In the genomic region with DNA sequence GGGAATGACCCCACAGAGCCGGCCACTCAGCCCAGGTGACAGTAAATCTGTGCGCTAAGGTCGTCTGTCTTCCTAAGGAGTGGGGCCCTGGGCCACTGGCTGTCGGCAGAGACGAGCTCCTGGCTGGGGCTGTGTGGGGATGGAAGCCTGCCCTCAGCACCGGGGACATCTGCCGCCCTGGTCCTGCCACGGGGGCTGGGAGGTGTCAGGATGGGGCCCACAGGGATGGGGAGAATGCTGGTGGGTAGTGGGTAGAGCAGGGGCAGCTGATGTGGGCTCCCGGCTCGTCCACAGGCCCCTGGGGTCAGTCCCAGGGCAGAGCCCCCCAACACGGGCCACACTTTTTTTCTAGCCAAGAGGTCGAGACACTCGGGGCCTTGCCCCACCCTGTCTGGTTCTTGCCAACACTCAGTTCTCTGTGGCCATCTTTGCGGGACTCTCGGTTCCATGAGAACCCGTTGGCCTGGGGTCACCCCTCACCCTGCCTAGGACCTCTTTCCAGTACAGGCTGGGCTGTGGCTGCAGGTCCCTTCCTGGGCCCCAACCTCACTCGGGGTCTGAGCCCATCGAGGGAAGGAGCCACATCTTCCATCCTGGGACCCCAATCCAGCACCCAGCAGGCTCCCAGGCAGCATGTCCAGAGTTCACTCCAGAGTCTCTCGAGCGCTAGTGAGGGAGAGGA, we compare ENCODE assay signal across 18 cellular contexts. TPM values are rescaled to one million over a fixed set of nuclear protein-coding genes. Genes with fewer than 3 reads are reported as not detected.
"Had no signal": no experiment of that assay in that cellular context is flagged by ENCODE, and none has a peak within 500 bp of the region (broad histone marks: within the 10 kb centered on the region; RNA-seq: fewer than 3 reads in every experiment).

No MANE protein-coding gene starts in this region.

- H3K27me3 Mint-ChIP-seq: activated CD4-positive, alpha-beta memory T cell treated with anti-CD3 and anti-CD28 coated beads, Interleukin-2, amount 10 ng/mL, durations not matched to agents 7 days and 5 days; activated CD8-positive, alpha-beta memory T cell treated with anti-CD3 and anti-CD28 coated beads, Interleukin-2, amount 10 ng/mL, durations not matched to agents 7 days and 5 days; stimulated activated naive B cell treated with anti-CD40 and anti-IgM and Interleukin-4, amounts not matched to agents 10 μg/mL and 1 μg/mL and 100 μg/mL, for 72 hours had no signal

- H3K27me3 ChIP-seq: brain microvascular endothelial cell, gastrocnemius medialis, heart left ventricle, neutrophil, thyroid gland had no signal

- H3K9me3 Mint-ChIP-seq: activated CD4-positive, alpha-beta memory T cell treated with anti-CD3 and anti-CD28 coated beads, Interleukin-2, amount 10 ng/mL, durations not matched to agents 7 days and 5 days; naive B cell; stimulated activated naive B cell treated with anti-CD40 and anti-IgM and Interleukin-4, amounts not matched to agents 10 μg/mL and 1 μg/mL and 100 μg/mL, for 72 hours had no signal

- ATAC-seq: activated CD8-positive, alpha-beta memory T cell treated with anti-CD3 and anti-CD28 coated beads, Interleukin-2, amount 10 ng/mL, durations not matched to agents 7 days and 5 days; esophagus mucosa; gastrocnemius medialis; heart left ventricle; stimulated activated naive B cell treated with anti-CD40 and anti-IgM and Interleukin-4, amounts not matched to agents 10 μg/mL and 1 μg/mL and 100 μg/mL, for 72 hours had no signal

- H3K4me3 ChIP-seq: gastrocnemius medialis, heart left ventricle, thyroid gland had no signal

- H3K36me3 Mint-ChIP-seq: activated CD8-positive, alpha-beta memory T cell treated with anti-CD3 and anti-CD28 coated beads, Interleukin-2, amount 10 ng/mL, durations not matched to agents 7 days and 5 days; naive B cell; stimulated activated naive B cell treated with anti-CD40 and anti-IgM and Interleukin-4, amounts not matched to agents 10 μg/mL and 1 μg/mL and 100 μg/mL, for 72 hours had no signal

- H3K9ac ChIP-seq: parathyroid adenoma had no signal

- H2AFZ ChIP-seq: parathyroid adenoma had no signal

- DNase-seq: activated CD4-positive, alpha-beta memory T cell treated with anti-CD3 and anti-CD28 coated beads, Interleukin-2, amount 10 ng/mL, durations not matched to agents 7 days and 5 days; activated CD4-positive, alpha-beta T cell treated with anti-CD3 and anti-CD28 coated beads for 48 hours; activated CD4-positive, CD25-positive, alpha-beta regulatory T cell; activated CD8-positive, alpha-beta memory T cell treated with anti-CD3 and anti-CD28 coated beads, Interleukin-2, amount 10 ng/mL, durations not matched to agents 7 days and 5 days; activated naive CD4-positive, alpha-beta T cell; brain microvascular endothelial cell; effector CD4-positive, alpha-beta T cell; gastrocnemius medialis; mammary epithelial cell; naive B cell; stimulated activated naive B cell treated with anti-CD40 and anti-IgM and Interleukin-4, amounts not matched to agents 10 μg/mL and 1 μg/mL and 100 μg/mL, for 72 hours; thyroid gland had no signal

- H3K4me1 ChIP-seq: parathyroid adenoma had no signal

- H3K27ac ChIP-seq: brain microvascular endothelial cell, gastrocnemius medialis, heart left ventricle, neutrophil, parathyroid adenoma, thyroid gland had no signal

- H3K9me3 ChIP-seq: gastrocnemius medialis, heart left ventricle, neutrophil, thyroid gland had no signal

- H3K4me3 Mint-ChIP-seq: activated CD4-positive, alpha-beta memory T cell treated with anti-CD3 and anti-CD28 coated beads, Interleukin-2, amount 10 ng/mL, durations not matched to agents 7 days and 5 days; activated CD8-positive, alpha-beta memory T cell treated with anti-CD3 and anti-CD28 coated beads, Interleukin-2, amount 10 ng/mL, durations not matched to agents 7 days and 5 days; naive B cell; stimulated activated naive B cell treated with anti-CD40 and anti-IgM and Interleukin-4, amounts not matched to agents 10 μg/mL and 1 μg/mL and 100 μg/mL, for 72 hours had no signal

- H3K79me2 ChIP-seq: parathyroid adenoma had no signal

- H3K36me3 ChIP-seq: brain microvascular endothelial cell, gastrocnemius medialis, heart left ventricle, neutrophil, thyroid gland had no signal

- H3K27ac Mint-ChIP-seq: activated CD4-positive, alpha-beta memory T cell treated with anti-CD3 and anti-CD28 coated beads, Interleukin-2, amount 10 ng/mL, durations not matched to agents 7 days and 5 days; activated CD8-positive, alpha-beta memory T cell treated with anti-CD3 and anti-CD28 coated beads, Interleukin-2, amount 10 ng/mL, durations not matched to agents 7 days and 5 days; naive B cell; stimulated activated naive B cell treated with anti-CD40 and anti-IgM and Interleukin-4, amounts not matched to agents 10 μg/mL and 1 μg/mL and 100 μg/mL, for 72 hours had no signal

RNA-seq across cellular contexts. Expression of a gene that starts 45.0 kb away (rescaled TPM):
- total RNA-seq: activated CD4-positive, alpha-beta memory T cell treated with anti-CD3 and anti-CD28 coated beads, Interleukin-2, amount 10 ng/mL, durations not matched to agents 7 days and 5 days; activated CD8-positive, alpha-beta memory T cell treated with anti-CD3 and anti-CD28 coated beads, Interleukin-2, amount 10 ng/mL, durations not matched to agents 7 days and 5 days; aorta; esophagus mucosa; gastrocnemius medialis; mammary epithelial cell; SK-MEL-5 had no signal
- polyA plus RNA-seq: aorta, heart left ventricle, mammary epithelial cell had no signal
